1 cellular context compared by ENCODE assay signal in the genomic region with DNA sequence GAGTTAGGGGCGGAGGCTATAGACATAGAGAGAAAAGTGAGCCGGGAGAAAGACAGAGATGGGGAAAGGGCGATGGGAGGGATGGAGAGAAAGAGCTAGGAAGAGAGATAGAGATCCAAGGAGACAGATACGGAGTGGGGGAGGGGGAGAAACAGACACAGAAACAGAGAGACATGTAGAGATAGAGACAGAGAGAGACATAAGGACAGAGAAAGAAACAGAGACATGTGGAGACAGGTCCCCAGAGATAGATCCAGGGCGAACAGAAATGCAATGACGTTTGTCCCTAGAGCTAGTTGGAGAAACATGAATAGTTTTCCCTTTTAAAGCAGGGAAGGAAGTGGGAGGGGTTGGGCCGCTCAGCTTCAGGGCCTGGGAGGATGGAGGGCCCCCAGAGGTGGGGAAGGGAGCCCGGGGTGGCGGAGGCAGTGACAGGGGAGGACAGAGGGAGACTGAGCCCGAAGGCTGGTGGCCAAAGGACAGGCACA.
A peak's percentile ranks its signal among the peaks of the same experiment; 100 is the strongest.
TF ChIP-seq lines count a peak whose summit lies in the region.

No MANE protein-coding gene starts in this region.

TF ChIP-seq in HEK293, 187 proteins besides CTCF, POLR2A, EP300 and RAD21 (continued from another document):
- TF ChIP-seq, protein P1, sequence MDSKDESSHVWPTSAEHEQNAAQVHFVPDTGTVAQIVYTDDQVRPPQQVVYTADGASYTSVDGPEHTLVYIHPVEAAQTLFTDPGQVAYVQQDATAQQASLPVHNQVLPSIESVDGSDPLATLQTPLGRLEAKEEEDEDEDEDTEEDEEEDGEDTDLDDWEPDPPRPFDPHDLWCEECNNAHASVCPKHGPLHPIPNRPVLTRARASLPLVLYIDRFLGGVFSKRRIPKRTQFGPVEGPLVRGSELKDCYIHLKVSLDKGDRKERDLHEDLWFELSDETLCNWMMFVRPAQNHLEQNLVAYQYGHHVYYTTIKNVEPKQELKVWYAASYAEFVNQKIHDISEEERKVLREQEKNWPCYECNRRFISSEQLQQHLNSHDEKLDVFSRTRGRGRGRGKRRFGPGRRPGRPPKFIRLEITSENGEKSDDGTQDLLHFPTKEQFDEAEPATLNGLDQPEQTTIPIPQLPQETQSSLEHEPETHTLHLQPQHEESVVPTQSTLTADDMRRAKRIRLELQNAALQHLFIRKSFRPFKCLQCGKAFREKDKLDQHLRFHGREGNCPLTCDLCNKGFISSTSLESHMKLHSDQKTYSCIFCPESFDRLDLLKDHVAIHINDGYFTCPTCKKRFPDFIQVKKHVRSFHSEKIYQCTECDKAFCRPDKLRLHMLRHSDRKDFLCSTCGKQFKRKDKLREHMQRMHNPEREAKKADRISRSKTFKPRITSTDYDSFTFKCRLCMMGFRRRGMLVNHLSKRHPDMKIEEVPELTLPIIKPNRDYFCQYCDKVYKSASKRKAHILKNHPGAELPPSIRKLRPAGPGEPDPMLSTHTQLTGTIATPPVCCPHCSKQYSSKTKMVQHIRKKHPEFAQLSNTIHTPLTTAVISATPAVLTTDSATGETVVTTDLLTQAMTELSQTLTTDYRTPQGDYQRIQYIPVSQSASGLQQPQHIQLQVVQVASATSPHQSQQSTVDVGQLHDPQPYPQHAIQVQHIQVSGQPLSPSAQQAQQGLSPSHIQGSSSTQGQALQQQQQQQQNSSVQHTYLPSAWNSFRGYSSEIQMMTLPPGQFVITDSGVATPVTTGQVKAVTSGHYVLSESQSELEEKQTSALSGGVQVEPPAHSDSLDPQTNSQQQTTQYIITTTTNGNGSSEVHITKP (tag by site-specific recombination; IDR thresholded peaks at IDR 0.05): no peak
- TF ChIP-seq, protein P2, sequence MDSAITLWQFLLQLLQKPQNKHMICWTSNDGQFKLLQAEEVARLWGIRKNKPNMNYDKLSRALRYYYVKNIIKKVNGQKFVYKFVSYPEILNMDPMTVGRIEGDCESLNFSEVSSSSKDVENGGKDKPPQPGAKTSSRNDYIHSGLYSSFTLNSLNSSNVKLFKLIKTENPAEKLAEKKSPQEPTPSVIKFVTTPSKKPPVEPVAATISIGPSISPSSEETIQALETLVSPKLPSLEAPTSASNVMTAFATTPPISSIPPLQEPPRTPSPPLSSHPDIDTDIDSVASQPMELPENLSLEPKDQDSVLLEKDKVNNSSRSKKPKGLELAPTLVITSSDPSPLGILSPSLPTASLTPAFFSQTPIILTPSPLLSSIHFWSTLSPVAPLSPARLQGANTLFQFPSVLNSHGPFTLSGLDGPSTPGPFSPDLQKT (IDR thresholded peaks at IDR 0.05; ENCODE audit: borderline replicate concordance, low read depth, low read length): no peak
- no peak for TF ChIP-seq KLF17 (tag by site-specific recombination; IDR thresholded peaks at IDR 0.05)
- TF ChIP-seq ZBTB8A (tag by site-specific recombination; IDR thresholded peaks at IDR 0.05): peak; percentile 25; the same call in 1 of the 2 replicates
- TF ChIP-seq ZNF19 (tag by site-specific recombination; IDR thresholded peaks at IDR 0.05; ENCODE audit: low read depth): no peak
- no peak for TF ChIP-seq KLF16 (tag by site-specific recombination; IDR thresholded peaks at IDR 0.05)
- TF ChIP-seq ZNF544 (tag by site-specific recombination; IDR thresholded peaks at IDR 0.05): no peak
